In genomic region chr3:31871939-31872507, GRCh38 we compare ENCODE assay signal across 17 cellular contexts.
A peak's percentile ranks its signal among the peaks of the same experiment; 100 is the strongest.
DNase-seq lines count a peak whose midpoint lies in the region; ATAC-seq lines count a peak whose summit lies in the region.
"Had no signal": no experiment of that assay in that cellular context is flagged by ENCODE, and none has a peak within 500 bp of the region (broad histone marks: within the 10 kb centered on the region; RNA-seq: fewer than 3 reads in every experiment).

No MANE protein-coding gene starts in this region.

- H3K27me3 Mint-ChIP-seq in activated CD4-positive, alpha-beta T cell treated with anti-CD3 and anti-CD28 coated beads, Interleukin-2, amount 10 ng/mL, durations not matched to agents 24 days and 14 days = no peaks in the 10 kb centered on the region
- H3K27me3 Mint-ChIP-seq: CD4-positive, alpha-beta T cell; IgD-negative memory B cell had no signal

- no peak overlapping the region for H2BK12ac ChIP-seq in trophoblast cell (ENCODE audit: low read length)

- H3K9me3 Mint-ChIP-seq in activated CD4-positive, alpha-beta T cell treated with anti-CD3 and anti-CD28 coated beads, Interleukin-2, amount 10 ng/mL, durations not matched to agents 24 days and 14 days = no peaks in the 10 kb centered on the region
- H3K9me3 Mint-ChIP-seq: CD4-positive, alpha-beta T cell; H9; IgD-negative memory B cell had no signal

- no peak for DNase-seq in activated CD4-positive, alpha-beta T cell treated with anti-CD3 and anti-CD28 coated beads, Interleukin-2, amount 10 ng/mL, durations not matched to agents 24 days and 14 days
- no peak for DNase-seq in activated CD4-positive, alpha-beta T cell treated with anti-CD3 and anti-CD28 coated beads for 48 hours
- DNase-seq in dermis blood vessel endothelial cell (peak; percentile 45), trophoblast cell (no peak), NCI-H2029 treated with DMSO at 0.1 percent for 48 hours (lab: John Stamatoyannopoulos, UW) (no peak)
- DNase-seq in stimulated activated CD4-positive, alpha-beta T cell treated with anti-CD3 and anti-CD28 coated beads, Interleukin-4, amount 100 ng/mL, for 1 hour = no peak
- DNase-seq: AML-193; Caco-2; CD4-positive, alpha-beta T cell; GDM1; H9 had no signal

- ATAC-seq in HG02885 (IDR thresholded peaks at IDR 0.05; ENCODE audit: poor library complexity, unreplicated experiment) = no peak
- ATAC-seq: A549, HepG2 had no signal

- H3K4me3 ChIP-seq in trophoblast cell (ENCODE audit: low read depth, low read length) = no peak overlapping the region
- H3K4me3 ChIP-seq: A549 had no signal

- H3K9ac ChIP-seq in trophoblast cell (ENCODE audit: low read length) = peak overlapping the region; percentile 33

- no peak overlapping the region for H4K8ac ChIP-seq in trophoblast cell (ENCODE audit: low read depth, low read length)

- H3K79me2 ChIP-seq in trophoblast cell (ENCODE audit: control insufficient read depth, insufficient read depth, low read length, poor library complexity) = no peaks in the 10 kb centered on the region

- no peaks in the 10 kb centered on the region for H3K9me3 ChIP-seq in trophoblast cell (ENCODE audit: insufficient read depth, low read depth, low read length)
- H3K9me3 ChIP-seq: A549, Caco-2 had no signal

- no peak overlapping the region for H4K91ac ChIP-seq in trophoblast cell (ENCODE audit: low read depth, low read length)

- no peak overlapping the region for H3K14ac ChIP-seq in trophoblast cell (ENCODE audit: low read length)

- H2BK5ac ChIP-seq in trophoblast cell (ENCODE audit: low read depth, low read length, poor library complexity) = no peak overlapping the region

- no peak overlapping the region for H3K4ac ChIP-seq in trophoblast cell (ENCODE audit: low read depth, low read length)

- peaks cover 0 to 1% of the 10 kb centered on the region in 2 experiments for H3K36me3 ChIP-seq in trophoblast cell (ENCODE audit: control insufficient read depth in 1 of 2, insufficient read depth in 2 of 2, low read length in 2 of 2)

- WGBS in trophoblast cell (ENCODE audit: extremely low coverage, insufficient coverage, insufficient read length) = no CpG with 5 or more reads among the region's 5 CpGs

- no peak overlapping the region for H3K23ac ChIP-seq in trophoblast cell (ENCODE audit: low read length)

- no peak overlapping the region for H2AFZ ChIP-seq in trophoblast cell (ENCODE audit: insufficient read depth, low read length, poor library complexity)

- no peaks in the 10 kb centered on the region for H3K79me1 ChIP-seq in trophoblast cell (ENCODE audit: low read length)

- no peaks in the 10 kb centered on the region for H3K27me3 ChIP-seq in trophoblast cell (ENCODE audit: insufficient read depth, low read length)

- H3K27ac ChIP-seq in trophoblast cell (ENCODE audit: low read depth, low read length) = no peak overlapping the region
- H3K27ac ChIP-seq: 22Rv1, A549, C4-2B had no signal

- H3K27ac Mint-ChIP-seq in activated CD4-positive, alpha-beta T cell treated with anti-CD3 and anti-CD28 coated beads, Interleukin-2, amount 10 ng/mL, durations not matched to agents 24 days and 14 days = peak overlapping the region; percentile 53
- H3K27ac Mint-ChIP-seq: CD4-positive, alpha-beta T cell had no signal

- peaks cover 0 to 2% of the 10 kb centered on the region in 2 experiments for H3K4me1 ChIP-seq in trophoblast cell (ENCODE audit: control insufficient read depth in 1 of 2, insufficient read depth in 2 of 2, low read length in 2 of 2)
- H3K4me1 ChIP-seq: Caco-2 had no signal

- no peak overlapping the region for H3K4me3 Mint-ChIP-seq in activated CD4-positive, alpha-beta T cell treated with anti-CD3 and anti-CD28 coated beads, Interleukin-2, amount 10 ng/mL, durations not matched to agents 24 days and 14 days
- H3K4me3 Mint-ChIP-seq: CD4-positive, alpha-beta T cell; H9 had no signal

- no peak overlapping the region for H2AK5ac ChIP-seq in trophoblast cell (ENCODE audit: low read length)

- peaks cover 3% of the 10 kb centered on the region for H3K4me1 Mint-ChIP-seq in activated CD4-positive, alpha-beta T cell treated with anti-CD3 and anti-CD28 coated beads, Interleukin-2, amount 10 ng/mL, durations not matched to agents 24 days and 14 days

- H4K12ac ChIP-seq in trophoblast cell (ENCODE audit: low read depth, low read length) = no peak overlapping the region

- intact Hi-C loops in activated CD4-positive, alpha-beta T cell treated with anti-CD3 and anti-CD28 coated beads, Interleukin-2, amount 10 ng/mL, durations not matched to agents 24 days and 14 days (cut with micrococcal nuclease) = no loop called here

- no peak overlapping the region for H2BK120ac ChIP-seq in trophoblast cell (ENCODE audit: insufficient read depth, low read length, poor library complexity)

- no peaks in the 10 kb centered on the region for H3K36me3 Mint-ChIP-seq in activated CD4-positive, alpha-beta T cell treated with anti-CD3 and anti-CD28 coated beads, Interleukin-2, amount 10 ng/mL, durations not matched to agents 24 days and 14 days (ENCODE audit: low read depth)

- no peak overlapping the region for H3K4me2 ChIP-seq in trophoblast cell (ENCODE audit: low read length)
- H3K4me2 ChIP-seq: A549 had no signal

- H3K18ac ChIP-seq in trophoblast cell (ENCODE audit: low read length) = no peak overlapping the region
